23 cellular contexts compared by ENCODE assay signal in genomic region chr16:8919934-8920465, GRCh38. TPM values are rescaled to one million over a fixed set of nuclear protein-coding genes. Genes with fewer than 3 reads are reported as not detected.
A peak's percentile ranks its signal among the peaks of the same experiment; 100 is the strongest.
DNase-seq lines count a peak whose midpoint lies in the region; ATAC-seq and TF ChIP-seq lines count a peak whose summit lies in the region.
"Had no signal": no experiment of that assay in that cellular context is flagged by ENCODE, and none has a peak within 500 bp of the region (broad histone marks: within the 10 kb centered on the region; RNA-seq: fewer than 3 reads in every experiment).

No MANE protein-coding gene starts in this region.

- H3K4me1 Mint-ChIP-seq in activated naive CD4-positive, alpha-beta T cell treated with anti-CD3 and anti-CD28 coated beads, Interleukin-2, amount 10 ng/mL, durations not matched to agents 7 days and 5 days: peaks cover 87% of the 10 kb centered on the region
- peaks cover 68% of the 10 kb centered on the region for H3K4me1 Mint-ChIP-seq in activated T-helper 2 cell treated with anti-CD3 and anti-CD28 coated beads, Interferon-gamma antibody, Interleukin-2, Interleukin-4, amounts not matched to agents 10 μg/mL and 5 μg/mL and 100 μg/mL, durations not matched to agents 14 hours and 24 hours and 36 hours (ENCODE audit: low read depth)
- peaks cover 21% of the 10 kb centered on the region for H3K4me1 Mint-ChIP-seq in progenitor cell of endocrine pancreas (ENCODE audit: low read depth)

- H3K9me3 ChIP-seq in KOPT-K1 (ENCODE audit: insufficient read depth, low read length, poor library complexity, severe bottlenecking): no peaks in the 10 kb centered on the region
- H3K9me3 ChIP-seq: ascending aorta, colonic mucosa, SJSA1 had no signal

- peak overlapping the region; percentile 89 for H3K27ac Mint-ChIP-seq in activated naive CD4-positive, alpha-beta T cell treated with anti-CD3 and anti-CD28 coated beads, Interleukin-2, amount 10 ng/mL, durations not matched to agents 7 days and 5 days
- H3K27ac Mint-ChIP-seq in activated T-helper 2 cell treated with anti-CD3 and anti-CD28 coated beads, Interferon-gamma antibody, Interleukin-2, Interleukin-4, amounts not matched to agents 10 μg/mL and 5 μg/mL and 100 μg/mL, durations not matched to agents 14 hours and 24 hours and 36 hours: peak overlapping the region; percentile 82
- peak overlapping the region; percentile 53 for H3K27ac Mint-ChIP-seq in progenitor cell of endocrine pancreas

- TF ChIP-seq CTCF in progenitor cell of endocrine pancreas (IDR thresholded peaks at IDR 0.05; ENCODE audit: unreplicated experiment): no peak

- ATAC-seq in GM19395 (IDR thresholded peaks at IDR 0.05; ENCODE audit: unreplicated experiment): no peak
- ATAC-seq: GM12878, Panc1 had no signal

- CTCF ChIA-PET in activated naive CD4-positive, alpha-beta T cell treated with anti-CD3 and anti-CD28 coated beads, Interleukin-2, amount 10 ng/mL, durations not matched to agents 7 days and 5 days (lab: Charles Lee): interaction anchor here (1.5 to 2.4 kb wide), 2 partner anchors 16 to 88 kb away, joined by 7 to 10 read pairs; no protein-coding TSS in a partner anchor

- H3K36me3 ChIP-seq in KOPT-K1 (ENCODE audit: insufficient read depth, low read length): peaks cover 90% of the 10 kb centered on the region

- intact Hi-C loops in activated T-helper 2 cell treated with anti-CD3 and anti-CD28 coated beads, Interferon-gamma antibody, Interleukin-2, Interleukin-4, amounts not matched to agents 10 μg/mL and 5 μg/mL and 100 μg/mL, durations not matched to agents 14 hours and 24 hours and 36 hours (cut with micrococcal nuclease): loop anchor here (5.0 kb wide), 1 partner anchor 42 kb away; the partner anchor contains the start of gene USP7

- DNase-seq in activated naive CD4-positive, alpha-beta T cell treated with anti-CD3 and anti-CD28 coated beads, Interleukin-2, amount 10 ng/mL, durations not matched to agents 7 days and 5 days: no peak
- no peak for DNase-seq in activated naive CD4-positive, alpha-beta T cell (lab: John Stamatoyannopoulos, UW)
- no peak for DNase-seq in activated T-helper 2 cell treated with anti-CD3 and anti-CD28 coated beads, Interferon-gamma antibody, Interleukin-2, Interleukin-4, amounts not matched to agents 10 μg/mL and 5 μg/mL and 100 μg/mL, durations not matched to agents 14 hours and 24 hours and 36 hours (ENCODE audit: low spot score)
- DNase-seq in progenitor cell of endocrine pancreas (ENCODE audit: low spot score, unreplicated experiment) (no peak), 8988T (no peak), midbrain (lab: John Stamatoyannopoulos, UW) (no peak)
- DNase-seq: activated CD4-positive, alpha-beta T cell treated with anti-CD3 and anti-CD28 coated beads for 4 hours; colonic mucosa; GDM1; Karpas-422; NCI-H1048; NCI-H2171 treated with DMSO at 0.1 percent for 48 hours; small intestine; stimulated activated CD4-positive, alpha-beta T cell treated with anti-CD3 and anti-CD28 coated beads, Interleukin-4, amount 100 ng/mL, for 4 hours had no signal

- no peaks in the 10 kb centered on the region for H3K27me3 Mint-ChIP-seq in activated naive CD4-positive, alpha-beta T cell treated with anti-CD3 and anti-CD28 coated beads, Interleukin-2, amount 10 ng/mL, durations not matched to agents 7 days and 5 days
- no peaks in the 10 kb centered on the region for H3K27me3 Mint-ChIP-seq in activated T-helper 2 cell treated with anti-CD3 and anti-CD28 coated beads, Interferon-gamma antibody, Interleukin-2, Interleukin-4, amounts not matched to agents 10 μg/mL and 5 μg/mL and 100 μg/mL, durations not matched to agents 14 hours and 24 hours and 36 hours (ENCODE audit: low read depth)
- no peaks in the 10 kb centered on the region for H3K27me3 Mint-ChIP-seq in progenitor cell of endocrine pancreas

- peak overlapping the region; percentile 88 for H3K27ac ChIP-seq in KOPT-K1 (ENCODE audit: low read depth, low read length, poor library complexity, severe bottlenecking)
- H3K27ac ChIP-seq: ascending aorta, colonic mucosa, hepatocyte, SJSA1 had no signal

- H3K36me3 Mint-ChIP-seq in activated naive CD4-positive, alpha-beta T cell treated with anti-CD3 and anti-CD28 coated beads, Interleukin-2, amount 10 ng/mL, durations not matched to agents 7 days and 5 days: peaks cover 82% of the 10 kb centered on the region
- H3K36me3 Mint-ChIP-seq in activated T-helper 2 cell treated with anti-CD3 and anti-CD28 coated beads, Interferon-gamma antibody, Interleukin-2, Interleukin-4, amounts not matched to agents 10 μg/mL and 5 μg/mL and 100 μg/mL, durations not matched to agents 14 hours and 24 hours and 36 hours (ENCODE audit: low read depth): peaks cover 86% of the 10 kb centered on the region
- H3K36me3 Mint-ChIP-seq in progenitor cell of endocrine pancreas (ENCODE audit: insufficient read depth): peaks cover 44% of the 10 kb centered on the region

- no peaks in the 10 kb centered on the region for H3K9me3 Mint-ChIP-seq in activated naive CD4-positive, alpha-beta T cell treated with anti-CD3 and anti-CD28 coated beads, Interleukin-2, amount 10 ng/mL, durations not matched to agents 7 days and 5 days
- no peaks in the 10 kb centered on the region for H3K9me3 Mint-ChIP-seq in activated T-helper 2 cell treated with anti-CD3 and anti-CD28 coated beads, Interferon-gamma antibody, Interleukin-2, Interleukin-4, amounts not matched to agents 10 μg/mL and 5 μg/mL and 100 μg/mL, durations not matched to agents 14 hours and 24 hours and 36 hours
- no peaks in the 10 kb centered on the region for H3K9me3 Mint-ChIP-seq in progenitor cell of endocrine pancreas (ENCODE audit: low read depth)

- peak overlapping the region; percentile 38 for H3K4me3 Mint-ChIP-seq in activated naive CD4-positive, alpha-beta T cell treated with anti-CD3 and anti-CD28 coated beads, Interleukin-2, amount 10 ng/mL, durations not matched to agents 7 days and 5 days
- peak overlapping the region; percentile 43 for H3K4me3 Mint-ChIP-seq in activated T-helper 2 cell treated with anti-CD3 and anti-CD28 coated beads, Interferon-gamma antibody, Interleukin-2, Interleukin-4, amounts not matched to agents 10 μg/mL and 5 μg/mL and 100 μg/mL, durations not matched to agents 14 hours and 24 hours and 36 hours (ENCODE audit: low read depth)
- no peak overlapping the region for H3K4me3 Mint-ChIP-seq in progenitor cell of endocrine pancreas (ENCODE audit: low read depth)

RNA-seq across cellular contexts. Expression of gene LITAFD, which starts 37.8 kb away (rescaled TPM):
- not detected in 2 replicates for total RNA-seq in activated T-helper 2 cell treated with anti-CD3 and anti-CD28 coated beads, Interferon-gamma antibody, Interleukin-2, Interleukin-4, amounts not matched to agents 10 μg/mL and 5 μg/mL and 100 μg/mL, durations not matched to agents 14 hours and 24 hours and 36 hours
- not detected in 2 replicates for total RNA-seq in progenitor cell of endocrine pancreas
- total RNA-seq: ascending aorta, colonic mucosa, GM12878, hepatocyte, lung microvascular endothelial cell, SJSA1, temporal lobe had no signal

RNA-seq across cellular contexts. Expression of gene USP7, which starts 43.7 kb away (rescaled TPM):
- total RNA-seq in activated T-helper 2 cell treated with anti-CD3 and anti-CD28 coated beads, Interferon-gamma antibody, Interleukin-2, Interleukin-4, amounts not matched to agents 10 μg/mL and 5 μg/mL and 100 μg/mL, durations not matched to agents 14 hours and 24 hours and 36 hours: 164 and 176 TPM in 2 replicates
- total RNA-seq in progenitor cell of endocrine pancreas: 159 and 171 TPM in 2 replicates

RNA-seq across cellular contexts. Expression of gene CARHSP1, which starts 51.2 kb away (rescaled TPM):
- total RNA-seq in activated T-helper 2 cell treated with anti-CD3 and anti-CD28 coated beads, Interferon-gamma antibody, Interleukin-2, Interleukin-4, amounts not matched to agents 10 μg/mL and 5 μg/mL and 100 μg/mL, durations not matched to agents 14 hours and 24 hours and 36 hours: 84.4 and 90.8 TPM in 2 replicates
- total RNA-seq in progenitor cell of endocrine pancreas: 117 and 122 TPM in 2 replicates
